Comparison of ENCODE assay signal across 8 cellular contexts in the genomic region with DNA sequence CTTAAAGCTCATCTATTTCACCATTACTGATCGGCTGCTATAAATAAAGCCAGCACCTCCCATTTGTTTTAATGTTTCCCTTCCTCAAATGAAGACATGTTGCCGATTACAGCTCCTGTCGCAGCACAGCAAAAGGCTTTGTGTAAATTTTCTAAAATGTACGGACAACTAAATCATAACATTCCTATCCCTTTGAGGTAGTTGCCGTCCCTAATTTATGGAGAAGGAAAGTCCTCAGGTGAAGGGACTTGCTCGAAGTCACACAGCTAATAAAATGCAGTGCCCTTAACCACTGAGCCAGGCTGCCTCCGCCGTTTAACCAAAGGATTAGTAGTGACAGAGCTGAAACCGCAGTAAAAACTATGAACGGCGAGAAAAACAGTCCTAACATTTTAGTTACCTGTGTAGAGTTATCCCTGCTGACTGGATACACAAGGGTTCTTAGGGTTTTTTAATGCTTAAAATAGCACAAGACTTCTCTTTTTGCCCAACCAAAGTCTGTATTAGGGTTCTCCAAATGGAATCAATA. TPM values are rescaled to one million over a fixed set of nuclear protein-coding genes. Genes with fewer than 3 reads are reported as not detected.
DNase-seq lines count a peak whose midpoint lies in the region; ATAC-seq lines count a peak whose summit lies in the region.

No MANE protein-coding gene starts in this region.

- no CpG with 5 or more reads among the region's 11 CpGs for WGBS in iPS DF 6.9 (ENCODE audit: insufficient coverage, insufficient read length)

- H3K4me1 Mint-ChIP-seq in activated CD8-positive, alpha-beta T cell treated with anti-CD3 and anti-CD28 coated beads, Interleukin-2, amount 10 ng/mL, durations not matched to agents 7 days and 5 days (ENCODE audit: low read depth) = peaks cover 10% of the 10 kb centered on the region
- H3K4me1 Mint-ChIP-seq in stimulated activated naive CD8-positive, alpha-beta T cell treated with anti-CD3 and anti-CD28 coated beads, Interleukin-15, amount 100 ng/mL, for 72 hours = peaks cover 10% of the 10 kb centered on the region

- ATAC-seq in activated CD8-positive, alpha-beta T cell treated with anti-CD3 and anti-CD28 coated beads, Interleukin-2, amount 10 ng/mL, durations not matched to agents 7 days and 5 days = peak; percentile 21
- peak; percentile 19 for ATAC-seq in stimulated activated naive CD8-positive, alpha-beta T cell treated with anti-CD3 and anti-CD28 coated beads, Interleukin-15, amount 100 ng/mL, for 72 hours

- H3K27me3 Mint-ChIP-seq in activated CD8-positive, alpha-beta T cell treated with anti-CD3 and anti-CD28 coated beads, Interleukin-2, amount 10 ng/mL, durations not matched to agents 7 days and 5 days (ENCODE audit: low read depth) = peaks cover 2% of the 10 kb centered on the region
- H3K27me3 Mint-ChIP-seq in stimulated activated naive CD8-positive, alpha-beta T cell treated with anti-CD3 and anti-CD28 coated beads, Interleukin-15, amount 100 ng/mL, for 72 hours = no peaks in the 10 kb centered on the region

- peaks cover 3% of the 10 kb centered on the region; the same call in 1 of the 2 replicates for H3K36me3 ChIP-seq in iPS DF 6.9 (ENCODE audit: control insufficient read depth, insufficient read depth, low read length)

- CTCF ChIA-PET in activated CD8-positive, alpha-beta T cell treated with anti-CD3 and anti-CD28 coated beads, Interleukin-2, amount 10 ng/mL, durations not matched to agents 7 days and 5 days (lab: Charles Lee) = interaction anchor here (0.6 to 4.7 kb wide), 33 partner anchors 8 to 752 kb away, joined by 3 to 58 read pairs (median 4); a partner anchor contains a TSS

- no peaks in the 10 kb centered on the region; the same call in 1 of the 2 replicates for H3K27me3 ChIP-seq in iPS DF 6.9 (ENCODE audit: control insufficient read depth, insufficient read depth, low read length)

- H3K9me3 Mint-ChIP-seq in activated CD8-positive, alpha-beta T cell treated with anti-CD3 and anti-CD28 coated beads, Interleukin-2, amount 10 ng/mL, durations not matched to agents 7 days and 5 days (ENCODE audit: insufficient read depth) = no peaks in the 10 kb centered on the region
- H3K9me3 Mint-ChIP-seq in stimulated activated naive CD8-positive, alpha-beta T cell treated with anti-CD3 and anti-CD28 coated beads, Interleukin-15, amount 100 ng/mL, for 72 hours = peaks cover 2% of the 10 kb centered on the region in 2 donors

- peaks cover 2% of the 10 kb centered on the region; the same call in 1 of the 2 replicates for H3K4me1 ChIP-seq in iPS DF 6.9 (ENCODE audit: control insufficient read depth, insufficient read depth, low read length)

- no peaks in the 10 kb centered on the region for H3K9me3 ChIP-seq in iPS DF 6.9 (ENCODE audit: control insufficient read depth, insufficient read depth, low read length)

- H3K27ac Mint-ChIP-seq in activated CD8-positive, alpha-beta T cell treated with anti-CD3 and anti-CD28 coated beads, Interleukin-2, amount 10 ng/mL, durations not matched to agents 7 days and 5 days = peak overlapping the region; percentile 34
- peak overlapping the region; percentile 84 to 93 for H3K27ac Mint-ChIP-seq in stimulated activated naive CD8-positive, alpha-beta T cell treated with anti-CD3 and anti-CD28 coated beads, Interleukin-15, amount 100 ng/mL, for 72 hours

- H3K4me3 ChIP-seq in iPS DF 6.9 (ENCODE audit: low read length) = peak overlapping the region; percentile 53; the same call in 1 of the 2 replicates

- no peaks in the 10 kb centered on the region for H3K36me3 Mint-ChIP-seq in activated CD8-positive, alpha-beta T cell treated with anti-CD3 and anti-CD28 coated beads, Interleukin-2, amount 10 ng/mL, durations not matched to agents 7 days and 5 days (ENCODE audit: low read depth)

- DNase-seq in stimulated activated CD4-positive, alpha-beta T cell treated with anti-CD3 and anti-CD28 coated beads, Interleukin-15, amount 100 ng/mL, for 24 hours = peak; percentile 20
- no peak for DNase-seq in stimulated activated CD4-positive, alpha-beta T cell treated with anti-CD3 and anti-CD28 coated beads, Interleukin-2, amount 100 ng/mL, for 48 hours
- peak; percentile 42 for DNase-seq in activated CD8-positive, alpha-beta T cell treated with anti-CD3 and anti-CD28 coated beads, Interleukin-2, amount 10 ng/mL, durations not matched to agents 7 days and 5 days
- no peak for DNase-seq in iPS DF 6.9 (ENCODE audit: low read depth, low spot score)
- DNase-seq in stimulated activated naive CD8-positive, alpha-beta T cell treated with anti-CD3 and anti-CD28 coated beads, Interleukin-15, amount 100 ng/mL, for 72 hours = no peak
- no peak for DNase-seq in Ammon's horn (ENCODE audit: low spot score)
- no peak for DNase-seq in AG08396 (ENCODE audit: low spot score)
- no peak for DNase-seq in EL

- peak overlapping the region; percentile 80 for H3K4me3 Mint-ChIP-seq in activated CD8-positive, alpha-beta T cell treated with anti-CD3 and anti-CD28 coated beads, Interleukin-2, amount 10 ng/mL, durations not matched to agents 7 days and 5 days
- peak overlapping the region; percentile 85 to 95 for H3K4me3 Mint-ChIP-seq in stimulated activated naive CD8-positive, alpha-beta T cell treated with anti-CD3 and anti-CD28 coated beads, Interleukin-15, amount 100 ng/mL, for 72 hours

- POLR2A ChIA-PET in activated CD8-positive, alpha-beta T cell treated with anti-CD3 and anti-CD28 coated beads, Interleukin-2, amount 10 ng/mL, durations not matched to agents 7 days and 5 days (lab: Charles Lee) = interaction anchor here (0.6 to 2.3 kb wide), 6 partner anchors 10 to 1391 kb away, joined by 3 to 6 read pairs (median 4); a partner anchor contains a TSS

- no peak overlapping the region for H3K27ac ChIP-seq in iPS DF 6.9 (ENCODE audit: low read length)

RNA-seq across cellular contexts. Expression of a gene that starts 0.9 kb away (rescaled TPM):
- total RNA-seq in activated CD8-positive, alpha-beta T cell treated with anti-CD3 and anti-CD28 coated beads, Interleukin-2, amount 10 ng/mL, durations not matched to agents 7 days and 5 days = 1 to 10 TPM; 3.3 to 3.6 TPM

RNA-seq across cellular contexts. Expression of a gene that starts 27.0 kb away (rescaled TPM):
- 100 to 1,000 TPM; 163 to 166 TPM for total RNA-seq in activated CD8-positive, alpha-beta T cell treated with anti-CD3 and anti-CD28 coated beads, Interleukin-2, amount 10 ng/mL, durations not matched to agents 7 days and 5 days

RNA-seq across cellular contexts. Expression of a gene that starts 45.2 kb away (rescaled TPM):
- total RNA-seq in activated CD8-positive, alpha-beta T cell treated with anti-CD3 and anti-CD28 coated beads, Interleukin-2, amount 10 ng/mL, durations not matched to agents 7 days and 5 days = not detected

Comparison
In these comparisons a context has a peak if more than half of its experiments do, and no peak if none do; other contexts are left out.
1. DNase-seq: peak in stimulated activated CD4-positive, alpha-beta T cell treated with anti-CD3 and anti-CD28 coated beads, Interleukin-15, amount 100 ng/mL, for 24 hours (single experiment) and activated CD8-positive, alpha-beta T cell treated with anti-CD3 and anti-CD28 coated beads, Interleukin-2, amount 10 ng/mL, durations not matched to agents 7 days and 5 days (single experiment); none in stimulated activated CD4-positive, alpha-beta T cell treated with anti-CD3 and anti-CD28 coated beads, Interleukin-2, amount 100 ng/mL, for 48 hours (0 of 2), iPS DF 6.9 (single experiment), stimulated activated naive CD8-positive, alpha-beta T cell treated with anti-CD3 and anti-CD28 coated beads, Interleukin-15, amount 100 ng/mL, for 72 hours (0 of 2), Ammon's horn (single experiment), AG08396 (single experiment) and EL (single experiment).